ENCODE assay signal across 1 cellular context in the genomic region with DNA sequence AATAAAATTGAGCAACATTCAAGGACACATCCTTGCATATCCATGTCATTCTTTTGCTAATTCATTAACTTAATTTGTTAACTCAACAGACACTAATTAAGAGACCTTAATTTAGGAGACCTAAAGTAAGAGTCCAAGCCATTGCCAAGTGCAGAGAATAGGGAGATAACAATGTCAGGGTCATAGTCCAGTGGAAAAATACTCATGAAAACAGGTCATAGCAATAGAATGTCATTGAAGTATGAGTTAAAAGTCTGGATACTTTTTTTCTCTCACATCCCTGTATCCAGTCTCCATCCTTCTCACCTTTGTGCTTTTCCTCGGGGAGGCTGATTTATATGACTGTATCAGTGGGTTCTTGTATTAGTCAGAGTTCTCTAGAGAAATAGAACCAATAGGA.
TF ChIP-seq lines count a peak whose summit lies in the region.

No MANE protein-coding gene starts in this region.

TF ChIP-seq in HepG2, 621 proteins besides CTCF, POLR2A, EP300 and RAD21 (continued from another document):
- TF ChIP-seq EHMT2 (IDR thresholded peaks at IDR 0.05; ENCODE audit: borderline replicate concordance, low read depth, low read length) (peak; percentile 62; the same call in 1 of the 2 replicates), ZNF891 (CRISPR knock-in tag; IDR thresholded peaks at IDR 0.05) (no peak), ZNF382 (CRISPR knock-in tag; IDR thresholded peaks at IDR 0.05; ENCODE audit: borderline replicate concordance) (no peak), HNF4A (CRISPR knock-in tag; IDR thresholded peaks at IDR 0.05) (peak; percentile 91), DMAP1 (CRISPR knock-in tag; IDR thresholded peaks at IDR 0.05) (no peak), ZNF121 (CRISPR knock-in tag; IDR thresholded peaks at IDR 0.05) (no peak), ZBTB39 (CRISPR knock-in tag; IDR thresholded peaks at IDR 0.05) (peak; percentile 98)
- TF ChIP-seq, protein P1, sequence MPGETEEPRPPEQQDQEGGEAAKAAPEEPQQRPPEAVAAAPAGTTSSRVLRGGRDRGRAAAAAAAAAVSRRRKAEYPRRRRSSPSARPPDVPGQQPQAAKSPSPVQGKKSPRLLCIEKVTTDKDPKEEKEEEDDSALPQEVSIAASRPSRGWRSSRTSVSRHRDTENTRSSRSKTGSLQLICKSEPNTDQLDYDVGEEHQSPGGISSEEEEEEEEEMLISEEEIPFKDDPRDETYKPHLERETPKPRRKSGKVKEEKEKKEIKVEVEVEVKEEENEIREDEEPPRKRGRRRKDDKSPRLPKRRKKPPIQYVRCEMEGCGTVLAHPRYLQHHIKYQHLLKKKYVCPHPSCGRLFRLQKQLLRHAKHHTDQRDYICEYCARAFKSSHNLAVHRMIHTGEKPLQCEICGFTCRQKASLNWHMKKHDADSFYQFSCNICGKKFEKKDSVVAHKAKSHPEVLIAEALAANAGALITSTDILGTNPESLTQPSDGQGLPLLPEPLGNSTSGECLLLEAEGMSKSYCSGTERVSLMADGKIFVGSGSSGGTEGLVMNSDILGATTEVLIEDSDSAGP (CRISPR knock-in tag; IDR thresholded peaks at IDR 0.05; ENCODE audit: borderline replicate concordance) = no peak
